ENCODE assay signal across 8 cellular contexts in the genomic region with DNA sequence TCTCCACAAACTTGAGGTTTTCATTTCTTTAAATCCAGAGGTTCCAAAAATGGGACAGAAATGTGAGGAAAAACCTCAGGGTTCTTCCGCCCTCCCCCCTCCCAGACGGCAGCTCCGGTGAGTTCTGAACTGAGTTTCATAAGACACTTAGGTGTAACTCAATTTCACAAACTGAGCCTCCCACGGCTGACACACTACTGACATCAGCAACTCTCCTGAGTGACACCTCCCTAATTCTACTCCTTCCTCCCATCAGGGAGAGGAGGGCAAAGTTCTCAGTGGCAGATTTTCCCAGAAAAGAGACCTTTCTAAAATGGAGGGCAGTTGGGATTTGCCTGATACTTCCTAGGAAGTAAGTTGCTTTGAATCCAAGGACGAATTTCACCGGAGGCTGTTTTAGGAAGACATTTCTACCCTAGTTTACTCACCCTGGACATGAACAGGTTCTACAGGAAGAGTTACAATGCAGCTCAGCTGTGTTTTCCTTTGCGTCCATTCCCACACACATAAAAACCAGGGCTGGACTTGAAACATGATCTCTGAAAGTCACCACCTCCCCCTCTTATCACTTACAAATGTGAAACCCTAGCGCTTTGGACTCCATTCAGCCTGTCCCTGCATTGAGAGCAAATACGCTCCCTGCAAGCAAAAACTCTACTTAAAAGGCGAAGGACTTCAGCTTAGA.
DNase-seq lines count a peak whose midpoint lies in the region; ATAC-seq, FAIRE-seq and TF ChIP-seq lines count a peak whose summit lies in the region.

No MANE protein-coding gene starts in this region.

- H3K9me3 ChIP-seq in prostate gland = no peaks in the 10 kb centered on the region

- peak overlapping the region; percentile 76 to 81 for H3K27ac ChIP-seq in prostate gland

- ATAC-seq in HG03039 (IDR thresholded peaks at IDR 0.05; ENCODE audit: unreplicated experiment) (no peak), HG03159 (IDR thresholded peaks at IDR 0.05; ENCODE audit: unreplicated experiment) (no peak)

- no peaks in the 10 kb centered on the region for H3K36me3 ChIP-seq in prostate gland

- 40% methylated on average over 10 of the region's 10 CpGs for whole genome bisulfite sequencing in prostate gland

- no peaks in the 10 kb centered on the region for H3K27me3 ChIP-seq in prostate gland (replicated peaks; ENCODE audit: insufficient read depth)

- intact Hi-C loops in prostate gland (cut with DNase I) = no loop called here

- no peak for TF ChIP-seq CTCF in prostate gland (IDR thresholded peaks at IDR 0.05)
- no peak for TF ChIP-seq CTCF in D721Med (IDR thresholded peaks at IDR 0.05; ENCODE audit: insufficient read depth, missing control alignments)

- H3K4me1 ChIP-seq in prostate gland (replicated peaks) = no peaks in the 10 kb centered on the region

- H3K4me3 ChIP-seq in prostate gland = peak overlapping the region; percentile 29 to 44

- no peak for FAIRE-seq in D721Med (lab: Jason Lieb, UNC)

- no peak for TF ChIP-seq POLR2A in prostate gland (IDR thresholded peaks at IDR 0.05)

- DNase-seq in activated naive CD4-positive, alpha-beta T cell treated with Interleukin-2 at 50 U/mL for 16 hours = peak; percentile 70
- no peak for DNase-seq in activated naive CD4-positive, alpha-beta T cell (lab: John Stamatoyannopoulos, UW)
- peak; percentile 72 to 75 for DNase-seq in activated T-cell treated with anti-CD3 and anti-CD28 coated beads, Interleukin-2, amount 50 U/mL, for 48 hours
- DNase-seq in globus pallidus (ENCODE audit: low spot score) (peak; percentile 26), prostate gland (ENCODE audit: low spot score) (peak; percentile 79), D721Med (ENCODE audit: insufficient read length, low spot score) (no peak)

Comparison
In these comparisons a context has a peak if more than half of its experiments do, and no peak if none do; other contexts are left out.
1. DNase-seq: peak in activated naive CD4-positive, alpha-beta T cell treated with Interleukin-2 at 50 U/mL for 16 hours (single experiment), activated T-cell treated with anti-CD3 and anti-CD28 coated beads, Interleukin-2, amount 50 U/mL, for 48 hours (2 of 2), globus pallidus (single experiment) and prostate gland (single experiment); none in activated naive CD4-positive, alpha-beta T cell (0 of 4) and D721Med (single experiment).